1 cellular context compared by ENCODE assay signal in genomic region chr10:59047957-59048618, GRCh38.
TF ChIP-seq lines count a peak whose summit lies in the region.

No MANE protein-coding gene starts in this region.

TF ChIP-seq in GM12878, 131 proteins besides CTCF, POLR2A, EP300 and RAD21 (continued from another document and continues in another):
- peak; percentile 93 for TF ChIP-seq BCL3 (IDR thresholded peaks at IDR 0.05; ENCODE audit: borderline replicate concordance, insufficient read depth, low read depth, low read length, poor library complexity, severe bottlenecking)
- TF ChIP-seq MLLT1 (IDR thresholded peaks at IDR 0.05): no peak; the same call in 1 of the 2 replicates
- no peak for TF ChIP-seq NRF1 (conservative IDR thresholded peaks at IDR 0.05; ENCODE audit: low read depth, low read length)
- no peak for TF ChIP-seq LARP7 (IDR thresholded peaks at IDR 0.05)
- TF ChIP-seq CHD4 (IDR thresholded peaks at IDR 0.05): no peak
- TF ChIP-seq ZNF687 (IDR thresholded peaks at IDR 0.05): peak; percentile 13
- TF ChIP-seq IKZF2 (IDR thresholded peaks at IDR 0.05): peak; percentile 98 to 99
- peak; percentile 72; the same call in 2 of the 3 replicates for TF ChIP-seq POU2F2 (IDR thresholded peaks at IDR 0.05; ENCODE audit: borderline replicate concordance, low read depth, low read length)
- no peak for TF ChIP-seq CBX3 (IDR thresholded peaks at IDR 0.05; ENCODE audit: borderline replicate concordance, low read depth)
- peak; percentile 41; the same call in 1 of the 2 replicates for TF ChIP-seq ASH2L (IDR thresholded peaks at IDR 0.05; ENCODE audit: borderline replicate concordance, low read depth)
- no peak for TF ChIP-seq KAT2A (conservative IDR thresholded peaks at IDR 0.05; ENCODE audit: control insufficient read depth, low read depth, low read length)
- peak; percentile 76; the same call in 1 of the 2 replicates for TF ChIP-seq RFX5 (IDR thresholded peaks at IDR 0.05; ENCODE audit: low read depth, low read length)
- peak; percentile 91; the same call in 1 of the 2 replicates for TF ChIP-seq ZNF207 (IDR thresholded peaks at IDR 0.05; ENCODE audit: borderline replicate concordance)
- peak; percentile 33; the same call in 1 of the 2 replicates for TF ChIP-seq MYB (IDR thresholded peaks at IDR 0.05; ENCODE audit: borderline replicate concordance, low read depth, low read length)
- peak; percentile 41 for TF ChIP-seq SP1 (IDR thresholded peaks at IDR 0.05; ENCODE audit: low read depth, low read length)
- TF ChIP-seq ZNF24 (IDR thresholded peaks at IDR 0.05): peak; percentile 86
- peak; percentile 73 for TF ChIP-seq CUX1 (IDR thresholded peaks at IDR 0.05; ENCODE audit: insufficient replicate concordance, low read depth, low read length)
- no peak for TF ChIP-seq MYC (IDR thresholded peaks at IDR 0.05; ENCODE audit: insufficient read depth, insufficient read length, insufficient replicate concordance, low read length, severe bottlenecking)
- peak; percentile 93 for TF ChIP-seq ATF7 (IDR thresholded peaks at IDR 0.05; ENCODE audit: low read depth)
- TF ChIP-seq GATAD2B (conservative IDR thresholded peaks at IDR 0.05; ENCODE audit: low read depth): peak; percentile 81
- no peak for TF ChIP-seq ZBTB4 (CRISPR knock-in tag; IDR thresholded peaks at IDR 0.05)
- TF ChIP-seq SUPT20H (IDR thresholded peaks at IDR 0.05; ENCODE audit: borderline replicate concordance, control insufficient read depth, low read depth, low read length): no peak
- no peak for TF ChIP-seq HDAC2 (IDR thresholded peaks at IDR 0.05)
- no peak for TF ChIP-seq HSF1 (IDR thresholded peaks at IDR 0.05; ENCODE audit: low read depth, low read length)
- peak; percentile 56; the same call in 1 of the 2 replicates for TF ChIP-seq CBFB (IDR thresholded peaks at IDR 0.05; ENCODE audit: low read depth)
- TF ChIP-seq IKZF1 (conservative IDR thresholded peaks at IDR 0.05): peak; percentile 95
- no peak for TF ChIP-seq ZZZ3 (IDR thresholded peaks at IDR 0.05; ENCODE audit: control insufficient read depth, insufficient read length, low read depth)
- TF ChIP-seq YY1 (IDR thresholded peaks at IDR 0.05; ENCODE audit: low read depth, low read length): peak; percentile 66; the same call in 1 of the 2 replicates
- TF ChIP-seq MEF2A (IDR thresholded peaks at IDR 0.05; ENCODE audit: insufficient read depth, low read depth, low read length): peak; percentile 85
- TF ChIP-seq TAF1 (IDR thresholded peaks at IDR 0.05; ENCODE audit: borderline replicate concordance, low read depth, low read length): no peak
- 0 out of 2 replicates have a peak, but pooled peaks have one; percentile 14 for TF ChIP-seq CREB1 (IDR thresholded peaks at IDR 0.05; ENCODE audit: low read depth)
- no peak; the same call in 1 of the 2 replicates for TF ChIP-seq FOXK2 (IDR thresholded peaks at IDR 0.05)
- TF ChIP-seq SMAD1 (IDR thresholded peaks at IDR 0.05; ENCODE audit: low read depth, partially characterized antibody): peak; percentile 95
- no peak for TF ChIP-seq NR2C2 (IDR thresholded peaks at IDR 0.05; ENCODE audit: borderline replicate concordance, control insufficient read depth, insufficient read length, low read depth)
- TF ChIP-seq ESRRA (IDR thresholded peaks at IDR 0.05; ENCODE audit: low read length): no peak; the same call in 1 of the 2 replicates
- TF ChIP-seq RELB (IDR thresholded peaks at IDR 0.05; ENCODE audit: low read depth): peak; percentile 92; the same call in 1 of the 2 replicates
- no peak for TF ChIP-seq ZSCAN29 (IDR thresholded peaks at IDR 0.05)
- no peak for TF ChIP-seq ATF3 (IDR thresholded peaks at IDR 0.05; ENCODE audit: borderline replicate concordance, extremely low read depth, low read depth, low read length)
